In the genomic region with DNA sequence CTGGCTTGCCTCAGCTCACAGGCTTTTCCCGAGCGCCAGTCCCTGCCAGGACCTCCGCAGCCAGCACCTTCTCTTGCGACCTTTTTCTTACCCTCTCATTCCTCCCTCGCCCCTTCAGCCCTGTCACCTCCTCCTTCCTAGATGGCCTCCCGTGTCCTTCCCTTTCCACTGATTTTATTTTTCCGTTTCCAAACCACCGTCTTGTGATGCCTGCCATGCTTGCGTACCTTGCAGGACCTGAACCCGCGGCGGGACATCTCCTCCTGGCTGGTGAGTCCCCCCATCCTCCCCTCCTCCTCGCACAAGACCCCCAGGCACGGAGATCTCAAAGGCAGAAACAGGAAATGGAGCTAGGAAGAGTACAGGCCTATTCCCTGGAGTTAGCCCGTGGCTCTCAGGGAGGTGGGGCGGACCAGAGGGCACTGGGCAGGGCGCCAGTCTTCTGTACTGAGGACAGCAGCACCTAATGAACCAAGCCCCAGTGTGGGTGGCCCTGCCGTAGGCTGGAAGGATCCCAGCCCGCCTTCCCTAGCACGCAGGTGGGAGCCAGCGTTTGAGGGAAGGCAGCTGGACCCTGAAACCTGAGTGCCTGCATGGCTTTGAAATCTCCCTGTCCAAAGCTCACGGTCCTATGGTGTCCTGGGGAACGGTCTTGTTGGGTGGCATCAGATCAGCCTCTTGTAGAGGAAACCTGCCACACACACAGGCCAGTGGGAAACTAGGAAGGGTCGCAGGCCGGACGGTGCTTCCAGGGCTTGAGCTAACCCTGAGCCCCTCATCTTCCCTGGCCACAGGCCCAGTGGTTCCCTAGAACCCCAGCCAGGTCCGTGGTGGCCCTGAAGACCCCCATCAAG, we compare ENCODE assay signal across 8 cellular contexts. TPM values are rescaled to one million over a fixed set of nuclear protein-coding genes. Genes with fewer than 3 reads are reported as not detected.
A peak's percentile ranks its signal among the peaks of the same experiment; 100 is the strongest.
DNase-seq lines count a peak whose midpoint lies in the region; ATAC-seq and TF ChIP-seq lines count a peak whose summit lies in the region.

No MANE protein-coding gene starts in this region.

- H3K27me3 Mint-ChIP-seq in CD4-positive, CD25-positive, alpha-beta regulatory T cell, result no peaks in the 10 kb centered on the region
- no peaks in the 10 kb centered on the region for H3K27me3 Mint-ChIP-seq in memory B cell

- DNase-seq in CD4-positive, CD25-positive, alpha-beta regulatory T cell, result peak in 1 of 3 donors; percentile 46
- DNase-seq in HT-29 (ENCODE audit: low spot score), result peak; percentile 97
- peak; percentile 77 to 86 for DNase-seq in SJSA1 (ENCODE audit: low read depth in 1 of 2, low spot score in 2 of 2)
- no peak for DNase-seq in memory B cell (ENCODE audit: low spot score in 2 of 2)
- peak; percentile 52 to 61 for DNase-seq in tibial nerve (ENCODE audit: low spot score in 2 of 2)
- no peak for DNase-seq in epidermal melanocyte (ENCODE audit: insufficient read length, low spot score)

- no peaks in the 10 kb centered on the region for H3K36me3 Mint-ChIP-seq in CD4-positive, CD25-positive, alpha-beta regulatory T cell
- H3K36me3 Mint-ChIP-seq in memory B cell, result peaks cover 2% of the 10 kb centered on the region

- peak overlapping the region; percentile 71 for H3K27ac ChIP-seq in CD4-positive, CD25-positive, alpha-beta regulatory T cell (ENCODE audit: insufficient read depth, low read length, poor library complexity, severe bottlenecking)
- H3K27ac ChIP-seq in SJSA1 (peak overlapping the region; percentile 59), ectodermal cell (ENCODE audit: insufficient read depth, low read depth, low read length, poor library complexity, severe bottlenecking) (peak overlapping the region; percentile 42), tibial nerve (peak overlapping the region; percentile 50 to 90 (median 89))

- no peak for TF ChIP-seq POLR2A in tibial nerve (IDR thresholded peaks at IDR 0.05)

- peak overlapping the region; percentile 90 to 97 (median 96) for H3K27ac Mint-ChIP-seq in CD4-positive, CD25-positive, alpha-beta regulatory T cell
- peak overlapping the region; percentile 93 for H3K27ac Mint-ChIP-seq in memory B cell

- peak overlapping the region; percentile 93 to 99 (median 97) for H3K4me3 Mint-ChIP-seq in CD4-positive, CD25-positive, alpha-beta regulatory T cell
- peak overlapping the region; percentile 96 for H3K4me3 Mint-ChIP-seq in memory B cell

- H3K9me3 ChIP-seq in CD4-positive, CD25-positive, alpha-beta regulatory T cell (ENCODE audit: control insufficient read depth in 2 of 2, low read length in 2 of 2), result no peaks in the 10 kb centered on the region
- H3K9me3 ChIP-seq in SJSA1 (replicated peaks) (no peaks in the 10 kb centered on the region), ectodermal cell (ENCODE audit: control insufficient read depth, low read length) (no peaks in the 10 kb centered on the region), tibial nerve (no peaks in the 10 kb centered on the region)

- no peak for TF ChIP-seq CTCF in tibial nerve (IDR thresholded peaks at IDR 0.05)

- TF ChIP-seq EP300 in tibial nerve (IDR thresholded peaks at IDR 0.05), result peak in 1 of 2 donors; percentile 30

- peak overlapping the region; percentile 83 for H3K4me3 ChIP-seq in CD4-positive, CD25-positive, alpha-beta regulatory T cell (ENCODE audit: low read depth, low read length)
- peak overlapping the region; percentile 59 for H3K4me3 ChIP-seq in SJSA1
- H3K4me3 ChIP-seq in ectodermal cell (ENCODE audit: insufficient read depth, low read depth, low read length), result peak overlapping the region; percentile 59
- peak overlapping the region; percentile 51 to 80 (median 61) for H3K4me3 ChIP-seq in tibial nerve

- H3K4me1 Mint-ChIP-seq in CD4-positive, CD25-positive, alpha-beta regulatory T cell, result peaks cover 0 to 86% (median 50%) of the 10 kb centered on the region in 4 donors
- peaks cover 55% of the 10 kb centered on the region for H3K4me1 Mint-ChIP-seq in memory B cell

- H3K9me3 Mint-ChIP-seq in CD4-positive, CD25-positive, alpha-beta regulatory T cell, result peaks cover 0 to 1% (median 0%) of the 10 kb centered on the region in 7 donors
- no peaks in the 10 kb centered on the region for H3K9me3 Mint-ChIP-seq in memory B cell

- no peaks in the 10 kb centered on the region for H3K36me3 ChIP-seq in CD4-positive, CD25-positive, alpha-beta regulatory T cell (ENCODE audit: control insufficient read depth, insufficient read depth, low read length)
- H3K36me3 ChIP-seq in SJSA1 (peaks cover 48% of the 10 kb centered on the region), ectodermal cell (ENCODE audit: control insufficient read depth, insufficient read depth, low read length) (peaks cover 10% of the 10 kb centered on the region), tibial nerve (peaks cover 0 to 41% (median 0%) of the 10 kb centered on the region in 3 donors)

- H3K27me3 ChIP-seq in CD4-positive, CD25-positive, alpha-beta regulatory T cell (ENCODE audit: control insufficient read depth, insufficient read depth, low read length), result no peaks in the 10 kb centered on the region
- no peaks in the 10 kb centered on the region for H3K27me3 ChIP-seq in SJSA1 (replicated peaks)
- peaks cover 5% of the 10 kb centered on the region for H3K27me3 ChIP-seq in ectodermal cell (ENCODE audit: control insufficient read depth, insufficient read depth, low read length, poor library complexity, severe bottlenecking)
- H3K27me3 ChIP-seq in tibial nerve, result no peaks in the 10 kb centered on the region

- WGBS in ectodermal cell, 2 experiments, result 27 to 28% methylated on average over 27 of the region's 27 CpGs
- WGBS in tibial nerve, 2 donors, result 12 to 16% methylated on average over 23 to 26 of the region's 27 CpGs

- no peak for ATAC-seq in CD4-positive, CD25-positive, alpha-beta regulatory T cell (ENCODE audit: low read depth in 2 of 2)
- no peak for ATAC-seq in memory B cell (ENCODE audit: low read depth)
- no peak for ATAC-seq in GM18519 (IDR thresholded peaks at IDR 0.05; ENCODE audit: low FRiP score, unreplicated experiment)

- peaks cover 65% of the 10 kb centered on the region for H3K4me1 ChIP-seq in CD4-positive, CD25-positive, alpha-beta regulatory T cell (ENCODE audit: control insufficient read depth, insufficient read depth, low read length, poor library complexity, severe bottlenecking)
- H3K4me1 ChIP-seq in SJSA1 (replicated peaks) (peaks cover 30% of the 10 kb centered on the region), ectodermal cell (ENCODE audit: control insufficient read depth, insufficient read depth, low read length) (peaks cover 3% of the 10 kb centered on the region), tibial nerve (peaks cover 0 to 79% (median 35%) of the 10 kb centered on the region in 4 donors)

RNA-seq across cellular contexts. Expression of a gene that starts 0.6 kb away (rescaled TPM):
- total RNA-seq in CD4-positive, CD25-positive, alpha-beta regulatory T cell, result 8.7 TPM
- polyA plus RNA-seq in CD4-positive, CD25-positive, alpha-beta regulatory T cell, result 10 to 100 TPM; 31.7 to 62.6 (median 40.6) TPM
- 54.0 and 100 TPM in 2 replicates for total RNA-seq in HT-29 (2014; rRNA removed; shearing (Covaris generic))
- total RNA-seq in SJSA1 (2014; rRNA removed; shearing (Covaris generic)), result 2.2 and 6.1 TPM in 2 replicates
- 7.1 TPM for polyA plus RNA-seq in ectodermal cell (2013, experiment 1 of 4)
- 6.5 TPM for polyA plus RNA-seq in ectodermal cell (2013, experiment 2 of 4)
- 5.4 TPM for polyA plus RNA-seq in ectodermal cell (2013, experiment 3 of 4)
- polyA plus RNA-seq in ectodermal cell (2013, experiment 4 of 4), result 7.1 TPM
- total RNA-seq in tibial nerve, result 10 to 100 TPM; 10.2 to 19.2 (median 16.5) TPM

RNA-seq across cellular contexts. Expression of a gene that starts 17.4 kb away (rescaled TPM):
- total RNA-seq in CD4-positive, CD25-positive, alpha-beta regulatory T cell, result 0.25 TPM
- not detected for polyA plus RNA-seq in CD4-positive, CD25-positive, alpha-beta regulatory T cell
- total RNA-seq in HT-29 (2014; rRNA removed; shearing (Covaris generic)), result 8.7 and 18.9 TPM in 2 replicates
- total RNA-seq in SJSA1 (2014; rRNA removed; shearing (Covaris generic)), result 3.6 and 4.2 TPM in 2 replicates
- 97.7 TPM for polyA plus RNA-seq in ectodermal cell (2013, experiment 1 of 4)
- polyA plus RNA-seq in ectodermal cell (2013, experiment 2 of 4), result 93.5 TPM
- polyA plus RNA-seq in ectodermal cell (2013, experiment 3 of 4), result 77.4 TPM
- 79.7 TPM for polyA plus RNA-seq in ectodermal cell (2013, experiment 4 of 4)
- total RNA-seq in tibial nerve, result 10 to 100 TPM in 3 of 4 donors, 1 to 10 TPM in 1; 7.7 to 50.0 (median 17.6) TPM

RNA-seq across cellular contexts. Expression of a gene that starts 21.8 kb away (rescaled TPM):
- total RNA-seq in CD4-positive, CD25-positive, alpha-beta regulatory T cell, result 107 TPM
- 100 to 1,000 TPM; 473 to 589 (median 509) TPM for polyA plus RNA-seq in CD4-positive, CD25-positive, alpha-beta regulatory T cell
- 828 and 837 TPM in 2 replicates for total RNA-seq in HT-29 (2014; rRNA removed; shearing (Covaris generic))
- 297 and 448 TPM in 2 replicates for total RNA-seq in SJSA1 (2014; rRNA removed; shearing (Covaris generic))
- 245 TPM for polyA plus RNA-seq in ectodermal cell (2013, experiment 1 of 4)
- polyA plus RNA-seq in ectodermal cell (2013, experiment 2 of 4), result 226 TPM
- 213 TPM for polyA plus RNA-seq in ectodermal cell (2013, experiment 3 of 4)
- 242 TPM for polyA plus RNA-seq in ectodermal cell (2013, experiment 4 of 4)
- total RNA-seq in tibial nerve, result 100 to 1,000 TPM in 3 of 4 donors, 10 to 100 TPM in 1; 88.8 to 146 (median 141) TPM

RNA-seq across cellular contexts. Expression of a gene that starts 25.7 kb away (rescaled TPM):
- total RNA-seq in CD4-positive, CD25-positive, alpha-beta regulatory T cell, result 361 TPM
- polyA plus RNA-seq in CD4-positive, CD25-positive, alpha-beta regulatory T cell, result 1 to 10 TPM; 5.2 to 6.8 (median 6.6) TPM
- total RNA-seq in HT-29 (2014; rRNA removed; shearing (Covaris generic)), result 219 and 252 TPM in 2 replicates
- 8.6 and 11.7 TPM in 2 replicates for total RNA-seq in SJSA1 (2014; rRNA removed; shearing (Covaris generic))
- 43.9 TPM for polyA plus RNA-seq in ectodermal cell (2013, experiment 1 of 4)
- 52.0 TPM for polyA plus RNA-seq in ectodermal cell (2013, experiment 2 of 4)
- polyA plus RNA-seq in ectodermal cell (2013, experiment 3 of 4), result 39.9 TPM
- polyA plus RNA-seq in ectodermal cell (2013, experiment 4 of 4), result 46.5 TPM
- 100 to 1,000 TPM in 2 of 4 donors, 10 to 100 TPM in 2; 83.9 to 185 (median 116) TPM for total RNA-seq in tibial nerve

RNA-seq across cellular contexts. Expression of a gene that starts 56.0 kb away (rescaled TPM):
- 0.59 TPM for total RNA-seq in CD4-positive, CD25-positive, alpha-beta regulatory T cell
- polyA plus RNA-seq in CD4-positive, CD25-positive, alpha-beta regulatory T cell, result under 1 TPM in 1 of 4 donors, not detected in 3; 0.13 TPM
- 11.1 and 13.9 TPM in 2 replicates for total RNA-seq in HT-29 (2014; rRNA removed; shearing (Covaris generic))
- 0.09 and 0.29 TPM in 2 replicates for total RNA-seq in SJSA1 (2014; rRNA removed; shearing (Covaris generic))
- 32.9 TPM for polyA plus RNA-seq in ectodermal cell (2013, experiment 1 of 4)
- polyA plus RNA-seq in ectodermal cell (2013, experiment 2 of 4), result 31.6 TPM
- polyA plus RNA-seq in ectodermal cell (2013, experiment 3 of 4), result 25.6 TPM
- 27.4 TPM for polyA plus RNA-seq in ectodermal cell (2013, experiment 4 of 4)
- total RNA-seq in tibial nerve, result 1 to 10 TPM; 1.3 to 5.7 (median 4.6) TPM

Comparison
In these comparisons a context has a peak if more than half of its experiments do, and no peak if none do; other contexts are left out.
1. DNase-seq: peak in HT-29 (single experiment), SJSA1 (2 of 2) and tibial nerve (2 of 2); none in memory B cell (0 of 2) and epidermal melanocyte (single experiment).
2. Peak in every context shown above with its lines, with median percentiles within 50 percentile points of each other: H3K27ac ChIP-seq and H3K4me3 ChIP-seq.